In the genomic region with DNA sequence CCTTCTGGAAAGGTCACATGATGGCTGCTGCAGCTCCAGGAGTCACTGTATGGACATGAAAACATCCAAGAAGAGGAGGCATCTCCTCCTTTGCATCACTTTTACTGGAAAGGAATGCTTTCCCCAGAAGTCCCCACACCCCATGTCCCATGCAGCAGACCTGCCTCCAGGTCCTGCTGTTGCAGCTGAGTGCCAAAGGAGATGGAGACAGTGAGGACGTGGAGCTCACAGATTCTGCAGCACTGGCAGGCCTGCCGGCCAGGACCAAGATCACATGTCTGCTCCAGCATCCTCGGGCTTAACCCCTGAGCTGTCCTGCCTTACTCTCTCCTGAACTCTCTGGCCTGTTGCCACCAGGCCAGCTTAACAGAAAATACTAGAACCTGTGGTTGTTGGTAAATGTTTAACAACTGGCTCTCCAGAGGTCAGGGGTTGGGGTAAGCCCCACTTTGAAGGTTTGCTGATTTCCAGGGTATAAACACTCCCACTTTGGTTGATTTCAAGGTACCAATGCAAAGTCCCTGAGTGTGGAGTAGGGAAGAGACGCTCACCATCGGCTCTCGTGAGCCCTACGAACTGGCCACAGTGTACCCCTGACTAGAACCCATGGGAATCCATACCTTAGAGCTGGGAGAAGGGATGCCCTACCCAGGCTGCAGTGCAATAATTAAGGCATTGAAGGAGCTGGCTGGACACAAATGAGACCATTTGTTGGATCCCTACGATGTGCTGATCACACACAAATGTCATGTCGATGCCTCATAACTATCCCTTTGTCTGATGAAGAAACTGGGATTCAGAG, we compare ENCODE assay signal across 19 cellular contexts.
DNase-seq lines count a peak whose midpoint lies in the region; ATAC-seq, FAIRE-seq and TF ChIP-seq lines count a peak whose summit lies in the region.
"Had no signal": no experiment of that assay in that cellular context is flagged by ENCODE, and none has a peak within 500 bp of the region (broad histone marks: within the 10 kb centered on the region; RNA-seq: fewer than 3 reads in every experiment).

No MANE protein-coding gene starts in this region.

- no peak for TF ChIP-seq POLR2A in A549 (IDR thresholded peaks at IDR 0.05; ENCODE audit: low read length)
- no peak for TF ChIP-seq POLR2A in erythroblast (IDR thresholded peaks at IDR 0.05; ENCODE audit: low read length)

- H3K23ac ChIP-seq in trophoblast cell (ENCODE audit: low read length), result no peak overlapping the region

- H2AK5ac ChIP-seq in trophoblast cell (ENCODE audit: low read length), result no peak overlapping the region

- no peak overlapping the region for H3K18ac ChIP-seq in trophoblast cell (ENCODE audit: low read length)

- no peak overlapping the region for H2BK12ac ChIP-seq in trophoblast cell (ENCODE audit: low read length)

- peak overlapping the region; percentile 40 for H3K9ac ChIP-seq in trophoblast cell (ENCODE audit: low read length)

- H3K4ac ChIP-seq in trophoblast cell (ENCODE audit: low read depth, low read length), result no peak overlapping the region

- POLR2A ChIA-PET in A549 (lab: Yijun Ruan, JAX), result no interaction called here

- H2BK5ac ChIP-seq in trophoblast cell (ENCODE audit: low read depth, low read length, poor library complexity), result no peak overlapping the region

- no peaks in the 10 kb centered on the region for H3K4me1 ChIP-seq in A549
- no peaks in the 10 kb centered on the region for H3K4me1 ChIP-seq in trophoblast cell (ENCODE audit: control insufficient read depth in 1 of 2, insufficient read depth in 2 of 2, low read length in 2 of 2)
- H3K4me1 ChIP-seq: HAP-1, SJSA1 had no signal

- CTCF ChIA-PET in A549 (lab: Yijun Ruan, JAX), result interaction anchor here (1.1 to 1.6 kb wide), 2 partner anchors 8 to 1872 kb away, joined by 5 read pairs; no protein-coding TSS in a partner anchor

- H3K36me3 ChIP-seq in trophoblast cell (ENCODE audit: control insufficient read depth in 1 of 2, insufficient read depth in 2 of 2, low read length in 2 of 2), result no peaks in the 10 kb centered on the region
- H3K36me3 ChIP-seq: HAP-1, SJSA1 had no signal

- no peaks in the 10 kb centered on the region for H3K79me1 ChIP-seq in trophoblast cell (ENCODE audit: low read length)

- H3K9me3 Mint-ChIP-seq in endothelial cell (ENCODE audit: unreplicated experiment), result peaks cover 93% of the 10 kb centered on the region

- no peak overlapping the region for H4K91ac ChIP-seq in trophoblast cell (ENCODE audit: low read depth, low read length)

- H3K27me3 ChIP-seq in trophoblast cell (ENCODE audit: insufficient read depth, low read length), result no peaks in the 10 kb centered on the region
- H3K27me3 ChIP-seq: SJSA1 had no signal

- H4K8ac ChIP-seq in trophoblast cell (ENCODE audit: low read depth, low read length), result no peak overlapping the region

- TF ChIP-seq CTCF in A549 (IDR thresholded peaks at IDR 0.05), result no peak
- TF ChIP-seq CTCF in endothelial cell (IDR thresholded peaks at IDR 0.05; ENCODE audit: unreplicated experiment), result no peak

- H3K27me3 Mint-ChIP-seq in endothelial cell (ENCODE audit: unreplicated experiment), result peaks cover 49% of the 10 kb centered on the region

- peak overlapping the region; percentile 11 for H3K27ac Mint-ChIP-seq in endothelial cell (ENCODE audit: unreplicated experiment)

- peaks cover 3% of the 10 kb centered on the region; the same call in 1 of the 3 replicates for H3K9me3 ChIP-seq in A549
- peaks cover 43% of the 10 kb centered on the region for H3K9me3 ChIP-seq in trophoblast cell (ENCODE audit: insufficient read depth, low read depth, low read length)
- H3K9me3 ChIP-seq: SJSA1 had no signal

- TF ChIP-seq RAD21 in A549 (conservative IDR thresholded peaks at IDR 0.05 in 1 of 2, IDR thresholded peaks at IDR 0.05 in 1 of 2), result no peak

- no peak overlapping the region for H2BK120ac ChIP-seq in trophoblast cell (ENCODE audit: insufficient read depth, low read length, poor library complexity)

- H3K4me1 Mint-ChIP-seq in endothelial cell (ENCODE audit: unreplicated experiment), result no peaks in the 10 kb centered on the region

- 24% methylated on average over 9 of the region's 9 CpGs for WGBS in A549 (ENCODE audit: missing lambda C conversion rate)
- WGBS in trophoblast cell (ENCODE audit: extremely low coverage, insufficient coverage, insufficient read length), result no CpG with 5 or more reads among the region's 9 CpGs

- peak; percentile 63 for FAIRE-seq in A549 (lab: Jason Lieb, UNC)

- peaks cover 57% of the 10 kb centered on the region for H3K36me3 Mint-ChIP-seq in endothelial cell (ENCODE audit: low read depth, unreplicated experiment)

- H2AFZ ChIP-seq in trophoblast cell (ENCODE audit: insufficient read depth, low read length, poor library complexity), result no peak overlapping the region

- ATAC-seq in A549, result no peak
- no peak for ATAC-seq in GM19328 (IDR thresholded peaks at IDR 0.05; ENCODE audit: unreplicated experiment)

- H3K4me3 Mint-ChIP-seq in endothelial cell (ENCODE audit: unreplicated experiment), result peak overlapping the region; percentile 1

- no peak overlapping the region for H3K4me2 ChIP-seq in A549
- no peak overlapping the region for H3K4me2 ChIP-seq in trophoblast cell (ENCODE audit: low read length)

- H3K4me3 ChIP-seq in A549 (no peak overlapping the region), trophoblast cell (ENCODE audit: low read depth, low read length) (no peak overlapping the region)
- H3K4me3 ChIP-seq: HAP-1, SJSA1 had no signal

- no peak for TF ChIP-seq EP300 in A549 (IDR thresholded peaks at IDR 0.05)

- no peak overlapping the region for H3K27ac ChIP-seq in A549
- no peak overlapping the region for H3K27ac ChIP-seq in trophoblast cell (ENCODE audit: low read depth, low read length)
- H3K27ac ChIP-seq: SJSA1 had no signal

- no peak overlapping the region for H3K14ac ChIP-seq in trophoblast cell (ENCODE audit: low read length)

- H4K12ac ChIP-seq in trophoblast cell (ENCODE audit: low read depth, low read length), result no peak overlapping the region

- no peaks in the 10 kb centered on the region for H3K79me2 ChIP-seq in trophoblast cell (ENCODE audit: control insufficient read depth, insufficient read depth, low read length, poor library complexity)

- DNase-seq in activated CD4-positive, alpha-beta T cell treated with anti-CD3 and anti-CD28 coated beads for 1 hour, result peak; percentile 6
- no peak for DNase-seq in activated CD4-positive, alpha-beta T cell treated with anti-CD3 and anti-CD28 coated beads, Interleukin-2, amount 50 U/mL, for 4 hours
- no peak for DNase-seq in A549 (ENCODE audit: low read depth in 1 of 2, low spot score in 1 of 2)
- no peak for DNase-seq in endothelial cell (ENCODE audit: low spot score)
- no peak for DNase-seq in trophoblast cell
- DNase-seq in epidermal melanocyte (ENCODE audit: insufficient read length, low spot score), result no peak
- DNase-seq in erythroblast (lab: John Stamatoyannopoulos, UW), result no peak
- DNase-seq: 8988T; DMS79 treated with DMSO at 0.1 percent for 48 hours; MV-4-11; NCI-H1436; NCI-H2029; NCI-H2171; NCI-H446; NCI-H69; NK-92 treated with Interleukin-12 subunit alpha and Interleukin-12 subunit beta, amount 100 ng/mL, for 24 hours had no signal

TF ChIP-seq in A549, 52 proteins besides CTCF, POLR2A, EP300 and RAD21 (continues in another document):
- TF ChIP-seq HOXB5 (CRISPR knock-in tag; IDR thresholded peaks at IDR 0.05) (no peak), RARB (CRISPR knock-in tag; IDR thresholded peaks at IDR 0.05) (no peak), HDAC2 (IDR thresholded peaks at IDR 0.05) (no peak), CHD4 (IDR thresholded peaks at IDR 0.05; ENCODE audit: borderline replicate concordance) (no peak), CEBPB (IDR thresholded peaks at IDR 0.05) (no peak), FOSB (CRISPR knock-in tag; IDR thresholded peaks at IDR 0.05) (no peak), POLR2AphosphoS2 (conservative IDR thresholded peaks at IDR 0.05; ENCODE audit: low read length) (no peak), EHF (CRISPR knock-in tag; IDR thresholded peaks at IDR 0.05) (no peak), SMC3 (IDR thresholded peaks at IDR 0.05) (no peak), JUNB (IDR thresholded peaks at IDR 0.05) (no peak), MYC (IDR thresholded peaks at IDR 0.05; ENCODE audit: borderline replicate concordance, low read length) (no peak)
- TF ChIP-seq, protein P1, sequence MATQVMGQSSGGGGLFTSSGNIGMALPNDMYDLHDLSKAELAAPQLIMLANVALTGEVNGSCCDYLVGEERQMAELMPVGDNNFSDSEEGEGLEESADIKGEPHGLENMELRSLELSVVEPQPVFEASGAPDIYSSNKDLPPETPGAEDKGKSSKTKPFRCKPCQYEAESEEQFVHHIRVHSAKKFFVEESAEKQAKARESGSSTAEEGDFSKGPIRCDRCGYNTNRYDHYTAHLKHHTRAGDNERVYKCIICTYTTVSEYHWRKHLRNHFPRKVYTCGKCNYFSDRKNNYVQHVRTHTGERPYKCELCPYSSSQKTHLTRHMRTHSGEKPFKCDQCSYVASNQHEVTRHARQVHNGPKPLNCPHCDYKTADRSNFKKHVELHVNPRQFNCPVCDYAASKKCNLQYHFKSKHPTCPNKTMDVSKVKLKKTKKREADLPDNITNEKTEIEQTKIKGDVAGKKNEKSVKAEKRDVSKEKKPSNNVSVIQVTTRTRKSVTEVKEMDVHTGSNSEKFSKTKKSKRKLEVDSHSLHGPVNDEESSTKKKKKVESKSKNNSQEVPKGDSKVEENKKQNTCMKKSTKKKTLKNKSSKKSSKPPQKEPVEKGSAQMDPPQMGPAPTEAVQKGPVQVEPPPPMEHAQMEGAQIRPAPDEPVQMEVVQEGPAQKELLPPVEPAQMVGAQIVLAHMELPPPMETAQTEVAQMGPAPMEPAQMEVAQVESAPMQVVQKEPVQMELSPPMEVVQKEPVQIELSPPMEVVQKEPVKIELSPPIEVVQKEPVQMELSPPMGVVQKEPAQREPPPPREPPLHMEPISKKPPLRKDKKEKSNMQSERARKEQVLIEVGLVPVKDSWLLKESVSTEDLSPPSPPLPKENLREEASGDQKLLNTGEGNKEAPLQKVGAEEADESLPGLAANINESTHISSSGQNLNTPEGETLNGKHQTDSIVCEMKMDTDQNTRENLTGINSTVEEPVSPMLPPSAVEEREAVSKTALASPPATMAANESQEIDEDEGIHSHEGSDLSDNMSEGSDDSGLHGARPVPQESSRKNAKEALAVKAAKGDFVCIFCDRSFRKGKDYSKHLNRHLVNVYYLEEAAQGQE (IDR thresholded peaks at IDR 0.05), result no peak
- TF ChIP-seq, protein P2, sequence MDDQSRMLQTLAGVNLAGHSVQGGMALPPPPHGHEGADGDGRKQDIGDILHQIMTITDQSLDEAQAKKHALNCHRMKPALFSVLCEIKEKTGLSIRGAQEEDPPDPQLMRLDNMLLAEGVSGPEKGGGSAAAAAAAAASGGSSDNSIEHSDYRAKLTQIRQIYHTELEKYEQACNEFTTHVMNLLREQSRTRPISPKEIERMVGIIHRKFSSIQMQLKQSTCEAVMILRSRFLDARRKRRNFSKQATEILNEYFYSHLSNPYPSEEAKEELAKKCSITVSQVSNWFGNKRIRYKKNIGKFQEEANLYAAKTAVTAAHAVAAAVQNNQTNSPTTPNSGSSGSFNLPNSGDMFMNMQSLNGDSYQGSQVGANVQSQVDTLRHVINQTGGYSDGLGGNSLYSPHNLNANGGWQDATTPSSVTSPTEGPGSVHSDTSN (IDR thresholded peaks at IDR 0.05), result no peak
